ENCODE assay signal across 10 cellular contexts in the genomic region with DNA sequence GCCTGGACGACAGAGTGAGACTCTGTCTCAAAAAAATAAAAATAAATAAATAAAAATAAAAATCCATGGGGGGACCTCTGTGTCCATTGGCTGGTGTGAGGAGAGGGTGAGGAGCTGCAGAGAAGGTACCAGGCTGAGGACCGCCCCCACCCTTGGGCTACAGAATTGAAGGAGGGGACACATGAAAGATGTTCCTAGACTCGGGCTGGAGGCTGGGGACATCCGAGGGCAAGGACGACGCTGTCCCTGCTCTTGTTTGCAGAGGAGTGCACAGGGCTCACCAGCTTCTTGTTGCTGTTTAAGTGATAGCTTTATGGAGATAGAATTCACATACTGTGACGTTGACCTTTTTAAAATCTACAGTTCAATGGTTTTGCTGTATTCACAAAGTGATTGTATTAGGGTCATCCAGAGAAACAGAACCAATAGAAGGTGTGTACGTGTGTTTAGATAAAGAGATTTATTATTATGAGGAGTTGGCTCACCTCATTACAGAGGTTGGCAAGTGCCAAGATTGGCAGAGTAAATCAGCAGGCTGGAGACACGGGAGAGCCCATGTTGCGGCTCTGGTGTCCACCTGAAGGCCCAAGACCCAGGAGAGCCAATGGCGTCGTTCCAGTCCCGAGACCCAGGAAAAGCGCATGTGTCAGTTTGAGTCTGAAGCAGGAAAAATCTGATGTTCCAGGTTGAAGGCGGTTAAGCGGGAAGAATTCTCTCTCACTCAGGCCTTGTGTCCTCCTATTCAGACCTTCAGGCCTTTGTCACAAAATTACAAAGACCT.
DNase-seq lines count a peak whose midpoint lies in the region; ATAC-seq, FAIRE-seq and TF ChIP-seq lines count a peak whose summit lies in the region.
"Had no signal": no experiment of that assay in that cellular context is flagged by ENCODE, and none has a peak within 500 bp of the region (broad histone marks: within the 10 kb centered on the region; RNA-seq: fewer than 3 reads in every experiment).

No MANE protein-coding gene starts in this region.

- peaks cover 81 to 93% (median 87%) of the 10 kb centered on the region in 3 donors for H3K4me1 Mint-ChIP-seq in T-cell

- intact Hi-C loops in left ventricle myocardium superior (cut with micrococcal nuclease): no loop called here

- H3K4me3 ChIP-seq in small intestine (ENCODE audit: low read depth in 1 of 2, low read length in 2 of 2): no peak overlapping the region

- 51 to 64% (median 60%) methylated on average over 16 of the region's 16 CpGs for WGBS in small intestine, 3 donors

- DNase-seq in GM19239 (ENCODE audit: insufficient read length, low spot score) (no peak), T-cell (no peak), left ventricle myocardium superior (peak; percentile 26), small intestine (no peak), nucleus accumbens (lab: John Stamatoyannopoulos, UW) (no peak), GM20000 (ENCODE audit: low spot score) (no peak), dedifferentiated amniotic fluid mesenchymal stem cell (ENCODE audit: extremely low spot score) (no peak)
- DNase-seq: head of caudate nucleus had no signal

- FAIRE-seq in GM19239 (lab: Jason Lieb, UNC): peak; percentile 84
- FAIRE-seq in small intestine (lab: Jason Lieb, UNC): no peak
- FAIRE-seq: TTC549 had no signal

- peak overlapping the region; percentile 72 to 98 (median 98) for H3K4me3 Mint-ChIP-seq in T-cell

- no peaks in the 10 kb centered on the region for H3K27me3 ChIP-seq in small intestine (ENCODE audit: control insufficient read depth in 2 of 2, insufficient read depth in 2 of 2, low read length in 2 of 2)

- no peaks in the 10 kb centered on the region for H3K9me3 ChIP-seq in small intestine (ENCODE audit: control insufficient read depth, low read depth)

- CTCF ChIA-PET in T-cell (lab: Charles Lee): no interaction called here

- H3K27ac Mint-ChIP-seq in T-cell: peak overlapping the region; percentile 99 to 100

- peaks cover 12% of the 10 kb centered on the region for H3K36me3 Mint-ChIP-seq in T-cell

- no peak for ATAC-seq in T-cell (replicated peaks in 1 of 4)
- no peak for ATAC-seq in left ventricle myocardium superior
- ATAC-seq in GM21423 (IDR thresholded peaks at IDR 0.05; ENCODE audit: unreplicated experiment): no peak

- H3K27ac ChIP-seq in small intestine (ENCODE audit: low read depth in 1 of 2, low read length in 1 of 2): peak overlapping the region; percentile 75 to 88

- TF ChIP-seq CTCF in GM20000 (IDR thresholded peaks at IDR 0.05; ENCODE audit: extremely low read depth, missing control alignments): no peak

- no peaks in the 10 kb centered on the region for H3K27me3 Mint-ChIP-seq in T-cell

- POLR2A ChIA-PET in T-cell (lab: Charles Lee): no interaction called here

- H3K9me3 Mint-ChIP-seq in T-cell: no peaks in the 10 kb centered on the region

- H3K36me3 ChIP-seq in small intestine (ENCODE audit: control insufficient read depth in 2 of 2, insufficient read depth in 2 of 2, low read length in 2 of 2): no peaks in the 10 kb centered on the region

- H3K4me1 ChIP-seq in small intestine (ENCODE audit: control insufficient read depth in 2 of 2, insufficient read depth in 1 of 2, low read depth in 1 of 2, low read length in 1 of 2): peaks cover 11 to 20% of the 10 kb centered on the region in 2 donors
